In the genomic region with DNA sequence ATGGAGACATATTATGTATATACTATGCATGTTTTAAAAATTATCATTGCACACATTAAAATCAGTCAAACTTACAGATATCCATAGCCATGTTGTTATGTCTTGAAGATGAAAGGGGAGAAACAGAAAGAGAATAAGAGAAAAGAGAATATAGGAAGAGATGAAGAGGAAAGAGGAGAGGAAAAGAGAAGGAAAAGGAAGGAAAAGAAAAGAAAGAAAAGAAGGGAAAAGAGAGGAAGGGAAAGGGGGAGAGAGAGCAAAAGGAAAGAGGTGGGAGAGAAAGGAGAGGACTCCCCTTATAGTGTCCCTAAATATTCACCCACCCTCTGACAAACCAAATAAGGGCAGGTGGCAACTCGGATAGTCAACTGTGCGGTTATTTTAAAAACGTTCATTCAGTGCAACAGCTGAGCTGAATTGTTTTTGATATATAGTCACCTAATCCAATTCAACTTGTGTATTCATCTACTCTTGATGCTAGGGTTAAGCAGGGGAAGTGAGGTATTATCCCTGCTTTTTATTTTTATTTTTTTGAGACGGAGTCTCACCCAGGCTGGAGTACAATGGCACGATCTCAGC, we compare ENCODE assay signal across 22 cellular contexts. TPM values are rescaled to one million over a fixed set of nuclear protein-coding genes. Genes with fewer than 3 reads are reported as not detected.
DNase-seq lines count a peak whose midpoint lies in the region; ATAC-seq and TF ChIP-seq lines count a peak whose summit lies in the region.
"Had no signal": no experiment of that assay in that cellular context is flagged by ENCODE, and none has a peak within 500 bp of the region (broad histone marks: within the 10 kb centered on the region; RNA-seq: fewer than 3 reads in every experiment).

No MANE protein-coding gene starts in this region.

- intact Hi-C loops in left ventricle myocardium inferior (cut with micrococcal nuclease): no loop called here
- intact Hi-C loops in heart left ventricle (cut with DNase I): no loop called here
- intact Hi-C loops in esophagus muscularis mucosa (cut with DNase I): no loop called here
- intact Hi-C loops in psoas muscle (cut with DNase I): no loop called here

- H3K4me1 ChIP-seq in left ventricle myocardium inferior: peaks cover 86% of the 10 kb centered on the region
- peaks cover 0 to 76% (median 48%) of the 10 kb centered on the region in 12 donors for H3K4me1 ChIP-seq in heart left ventricle
- peaks cover 46 to 97% (median 91%) of the 10 kb centered on the region in 4 donors for H3K4me1 ChIP-seq in esophagus muscularis mucosa
- peaks cover 74% of the 10 kb centered on the region for H3K4me1 ChIP-seq in psoas muscle

- TF ChIP-seq CTCF in left ventricle myocardium inferior (IDR thresholded peaks at IDR 0.05; ENCODE audit: borderline replicate concordance) (no peak), heart left ventricle (IDR thresholded peaks at IDR 0.05) (no peak), esophagus muscularis mucosa (IDR thresholded peaks at IDR 0.05) (no peak), psoas muscle (IDR thresholded peaks at IDR 0.05) (no peak)

- H3K36me3 ChIP-seq in left ventricle myocardium inferior: no peaks in the 10 kb centered on the region
- no peaks in the 10 kb centered on the region for H3K36me3 ChIP-seq in heart left ventricle
- H3K36me3 ChIP-seq in esophagus muscularis mucosa: no peaks in the 10 kb centered on the region
- H3K36me3 ChIP-seq in psoas muscle (ENCODE audit: insufficient read depth in 1 of 2, low read depth in 1 of 2): peaks cover 0 to 24% of the 10 kb centered on the region in 2 donors
- H3K36me3 ChIP-seq: BE2C, SJSA1, tibial nerve had no signal

- ATAC-seq in heart left ventricle (no peak), psoas muscle (peak in 3 of 4 donors; percentile 4 to 46 (median 20))
- ATAC-seq: activated CD4-positive, alpha-beta T cell treated with anti-CD3 and anti-CD28 coated beads for 36 hours; activated T-cell treated with anti-CD3 and anti-CD28 coated beads, Interleukin-2, amount 50 U/mL, for 4 hours had no signal

- peak overlapping the region; percentile 77 for H3K27ac ChIP-seq in left ventricle myocardium inferior (replicated peaks)
- peak overlapping the region in 6 of 12 donors; percentile 20 to 82 (median 56) for H3K27ac ChIP-seq in heart left ventricle
- H3K27ac ChIP-seq in esophagus muscularis mucosa (replicated peaks in 1 of 4): peak overlapping the region; percentile 80 to 94 (median 86)
- peak overlapping the region; percentile 94 for H3K27ac ChIP-seq in psoas muscle
- H3K27ac ChIP-seq: GM23248, KMS-11, SJSA1, tibial nerve had no signal

- no peak for TF ChIP-seq EP300 in esophagus muscularis mucosa (IDR thresholded peaks at IDR 0.05)

- H3K27me3 ChIP-seq in left ventricle myocardium inferior (ENCODE audit: low read depth) (no peaks in the 10 kb centered on the region), heart left ventricle (no peaks in the 10 kb centered on the region), esophagus muscularis mucosa (no peaks in the 10 kb centered on the region), psoas muscle (ENCODE audit: insufficient read depth in 3 of 3, low read length in 2 of 3) (no peaks in the 10 kb centered on the region)
- H3K27me3 ChIP-seq: BE2C, SJSA1, tibial nerve had no signal

- DNase-seq in left ventricle myocardium inferior (no peak), heart left ventricle (no peak), esophagus muscularis mucosa (ENCODE audit: extremely low spot score) (no peak), psoas muscle (no peak), ureter (ENCODE audit: low spot score) (no peak), occipital lobe (lab: John Stamatoyannopoulos, UW) (no peak), NCI-H2029 treated with DMSO at 0.1 percent for 48 hours (lab: John Stamatoyannopoulos, UW) (no peak)
- no peak for DNase-seq in stimulated activated CD8-positive, alpha-beta memory T cell treated with anti-CD3 and anti-CD28 coated beads, Interleukin-4, amount 100 ng/mL, for 48 hours
- DNase-seq: activated CD4-positive, alpha-beta T cell treated with anti-CD3 and anti-CD28 coated beads for 36 hours; activated naive CD4-positive, alpha-beta T cell treated with Interleukin-2 at 50 U/mL for 16 hours; activated T-cell treated with anti-CD3 and anti-CD28 coated beads, Interleukin-2, amount 50 U/mL, for 4 hours; BE2C; Caco-2; dermis blood vessel endothelial cell; GM23248; NCI-H187 treated with DMSO at 0.1 percent for 48 hours; NCI-H226; NCI-H82 had no signal

- TF ChIP-seq POLR2A in heart left ventricle (IDR thresholded peaks at IDR 0.05) (no peak), esophagus muscularis mucosa (IDR thresholded peaks at IDR 0.05; ENCODE audit: low read depth) (no peak)

- H3K4me3 ChIP-seq in left ventricle myocardium inferior: peak overlapping the region; percentile 17
- H3K4me3 ChIP-seq in heart left ventricle: peak overlapping the region in 1 of 12 donors; percentile 5
- H3K4me3 ChIP-seq in esophagus muscularis mucosa: no peak overlapping the region
- peak overlapping the region; percentile 57 for H3K4me3 ChIP-seq in psoas muscle
- H3K4me3 ChIP-seq: A549, GM23248, SJSA1, tibial nerve had no signal

- no peaks in the 10 kb centered on the region for H3K9me3 ChIP-seq in left ventricle myocardium inferior (replicated peaks)
- no peaks in the 10 kb centered on the region for H3K9me3 ChIP-seq in heart left ventricle
- H3K9me3 ChIP-seq in esophagus muscularis mucosa: no peaks in the 10 kb centered on the region
- H3K9me3 ChIP-seq in psoas muscle: no peaks in the 10 kb centered on the region
- H3K9me3 ChIP-seq: A549, BE2C, Caco-2, SJSA1, tibial nerve had no signal

- 48 to 58% (median 53%) methylated on average over 5 of the region's 5 CpGs for WGBS in heart left ventricle, 4 donors
- WGBS in esophagus muscularis mucosa: 51% methylated on average over 5 of the region's 5 CpGs
- 27 to 34% (median 34%) methylated on average over 5 of the region's 5 CpGs for WGBS in psoas muscle, 3 donors

RNA-seq across cellular contexts. Expression of a gene that starts 14.6 kb away (rescaled TPM):
- total RNA-seq in left ventricle myocardium inferior (403 TPM), heart left ventricle (100 to 1,000 TPM; 262 to 589 (median 387) TPM), esophagus muscularis mucosa (1,000 to 10,000 TPM in 1 of 4 donors, 100 to 1,000 TPM in 3; 785 to 1,099 (median 921) TPM), psoas muscle (1,000 to 10,000 TPM in 2 of 4 donors, 100 to 1,000 TPM in 2; 792 to 1,728 (median 949) TPM), ureter (209 TPM), occipital lobe (14.5 TPM)
- polyA plus RNA-seq in heart left ventricle (100 to 1,000 TPM in 1 of 2 donors, 10 to 100 TPM in 1; 95.2 to 139 TPM), psoas muscle (100 to 1,000 TPM in 2 of 3 donors, 10 to 100 TPM in 1; 70.6 to 536 (median 234) TPM)

Comparison
In these comparisons a context has a peak if more than half of its experiments do, and no peak if none do; other contexts are left out.
1. H3K4me3 ChIP-seq: peak in left ventricle myocardium inferior (single experiment) and psoas muscle (single experiment); none in esophagus muscularis mucosa (0 of 4).
2. ATAC-seq: peak in psoas muscle (3 of 4); none in heart left ventricle (0 of 4).
3. RNA of a gene that starts 14.6 kb away (total RNA-seq): 792 to 1,728 TPM in psoas muscle, 785 to 1,099 TPM in esophagus muscularis mucosa, 403 TPM in left ventricle myocardium inferior (single experiment), 262 to 589 TPM in heart left ventricle and 209 TPM in ureter (single experiment); 14.5 TPM in occipital lobe (single experiment); every median in the first group is over 10 times any median in the second.